Comparison of ENCODE assay signal across 14 cellular contexts in genomic region chr1:172674831-172675613, GRCh38. TPM values are rescaled to one million over a fixed set of nuclear protein-coding genes. Genes with fewer than 3 reads are reported as not detected.
DNase-seq lines count a peak whose midpoint lies in the region; ATAC-seq, FAIRE-seq and TF ChIP-seq lines count a peak whose summit lies in the region.
"Had no signal": no experiment of that assay in that cellular context is flagged by ENCODE, and none has a peak within 500 bp of the region (broad histone marks: within the 10 kb centered on the region; RNA-seq: fewer than 3 reads in every experiment).

No MANE protein-coding gene starts in this region.

- dilution Hi-C loops in mammary epithelial cell (cut with HindIII; ENCODE audit: low sequenced_read_pairs) = no loop called here

- no peaks in the 10 kb centered on the region for H3K36me3 ChIP-seq in mammary epithelial cell (ENCODE audit: insufficient read depth, low read length)
- H3K36me3 ChIP-seq: upper lobe of left lung had no signal

- no peaks in the 10 kb centered on the region for H4K20me1 ChIP-seq in mammary epithelial cell (ENCODE audit: insufficient read depth, low read length)

- H3K79me2 ChIP-seq in mammary epithelial cell (ENCODE audit: insufficient read depth, low read length) = no peaks in the 10 kb centered on the region

- no peak overlapping the region for H3K27ac ChIP-seq in mammary epithelial cell (ENCODE audit: insufficient read depth, low read depth, low read length)
- H3K27ac ChIP-seq: upper lobe of left lung had no signal

- H3K9ac ChIP-seq in mammary epithelial cell (ENCODE audit: insufficient read depth, low read length) = no peak overlapping the region

- H3K27me3 ChIP-seq in mammary epithelial cell (ENCODE audit: insufficient read depth, low read length) = no peaks in the 10 kb centered on the region
- H3K27me3 ChIP-seq: upper lobe of left lung had no signal

- no peak overlapping the region for H3K4me3 Mint-ChIP-seq in MCF 10A (ENCODE audit: unreplicated experiment)
- H3K4me3 Mint-ChIP-seq in activated CD4-positive, alpha-beta memory T cell treated with anti-CD3 and anti-CD28 coated beads, Interleukin-2, amount 10 ng/mL, durations not matched to agents 7 days and 5 days = no peak overlapping the region
- H3K4me3 Mint-ChIP-seq: activated B cell treated with CpG ODN at 0.5 μM for 24 hours, nephron had no signal

- no peak for FAIRE-seq in urothelium cell line (lab: Jason Lieb, UNC)
- FAIRE-seq: bronchial epithelial cell had no signal

- BruUV-seq in mammary epithelial cell (replicated peaks; lab: Mats Ljungman, UMichigan) = no TSS peak
- no TSS peak for BruUV-seq in MCF 10A (replicated peaks; lab: Mats Ljungman, UMichigan)

- H3K4me2 ChIP-seq in mammary epithelial cell (ENCODE audit: insufficient read depth, low read depth, low read length) = no peak overlapping the region

- H3K27me3 Mint-ChIP-seq in MCF 10A (ENCODE audit: insufficient read depth, unreplicated experiment) = no peaks in the 10 kb centered on the region
- no peaks in the 10 kb centered on the region for H3K27me3 Mint-ChIP-seq in activated CD4-positive, alpha-beta memory T cell treated with anti-CD3 and anti-CD28 coated beads, Interleukin-2, amount 10 ng/mL, durations not matched to agents 7 days and 5 days

- H2AFZ ChIP-seq in mammary epithelial cell (ENCODE audit: low read depth, low read length) = peak overlapping the region; percentile 41

- no peak overlapping the region for H3K27ac Mint-ChIP-seq in MCF 10A (ENCODE audit: low read depth, unreplicated experiment)
- peak overlapping the region; percentile 64 for H3K27ac Mint-ChIP-seq in activated CD4-positive, alpha-beta memory T cell treated with anti-CD3 and anti-CD28 coated beads, Interleukin-2, amount 10 ng/mL, durations not matched to agents 7 days and 5 days
- H3K27ac Mint-ChIP-seq: activated B cell treated with CpG ODN at 0.5 μM for 24 hours had no signal

- intact Hi-C loops in mammary epithelial cell (cut with micrococcal nuclease) = no loop called here
- intact Hi-C loops in MCF 10A (cut with micrococcal nuclease) = no loop called here

- H3K4me1 Mint-ChIP-seq in MCF 10A (ENCODE audit: insufficient read depth, unreplicated experiment) = peaks cover 9% of the 10 kb centered on the region
- peaks cover 67% of the 10 kb centered on the region for H3K4me1 Mint-ChIP-seq in activated CD4-positive, alpha-beta memory T cell treated with anti-CD3 and anti-CD28 coated beads, Interleukin-2, amount 10 ng/mL, durations not matched to agents 7 days and 5 days
- H3K4me1 Mint-ChIP-seq: activated B cell treated with CpG ODN at 0.5 μM for 24 hours, nephron had no signal

- in situ Hi-C loops in mammary epithelial cell (cut with MboI; ENCODE audit: low sequenced_read_pairs in 2 of 2) = no loop called here

- H3K9me3 ChIP-seq in mammary epithelial cell (replicated peaks; ENCODE audit: insufficient read depth, low read length) = no peaks in the 10 kb centered on the region
- H3K9me3 ChIP-seq: upper lobe of left lung had no signal

- ATAC-seq in GM21360 (IDR thresholded peaks at IDR 0.05; ENCODE audit: unreplicated experiment) = no peak
- no peak for ATAC-seq in GM18870 (IDR thresholded peaks at IDR 0.05; ENCODE audit: unreplicated experiment)

- H3K4me1 ChIP-seq in mammary epithelial cell (ENCODE audit: insufficient read depth, low read length) = peaks cover 14% of the 10 kb centered on the region
- H3K4me1 ChIP-seq: upper lobe of left lung had no signal

- H3K36me3 Mint-ChIP-seq in MCF 10A (ENCODE audit: insufficient read depth, unreplicated experiment) = no peaks in the 10 kb centered on the region
- peaks cover 3% of the 10 kb centered on the region for H3K36me3 Mint-ChIP-seq in activated CD4-positive, alpha-beta memory T cell treated with anti-CD3 and anti-CD28 coated beads, Interleukin-2, amount 10 ng/mL, durations not matched to agents 7 days and 5 days (ENCODE audit: low read depth)

- CTCF ChIA-PET in mammary epithelial cell (lab: Charles Lee; ENCODE audit: low non-redundant PET) (no interaction called here), MCF 10A (lab: Yijun Ruan, JAX) (interaction anchor here (0.6 kb wide), 1 partner anchor 523 kb away, joined by 3 read pairs; no protein-coding TSS in a partner anchor)
- CTCF ChIA-PET in activated CD4-positive, alpha-beta memory T cell treated with anti-CD3 and anti-CD28 coated beads, Interleukin-2, amount 10 ng/mL, durations not matched to agents 7 days and 5 days (lab: Charles Lee) = interaction anchor here (0.6 to 1.6 kb wide), 6 partner anchors 8 to 670 kb away, joined by 3 to 5 read pairs (median 4); partner anchors contain the start of gene FASLG

- TF ChIP-seq CTCF in mammary epithelial cell (conservative IDR thresholded peaks at IDR 0.05 in 1 of 2, IDR thresholded peaks at IDR 0.05 in 1 of 2; ENCODE audit: extremely low read depth in 1 of 2, insufficient read depth in 1 of 2, low read depth in 1 of 2, low read length in 2 of 2) (no peak), MCF 10A (IDR thresholded peaks at IDR 0.05; ENCODE audit: unreplicated experiment) (no peak)

- H3K9me3 Mint-ChIP-seq in MCF 10A (ENCODE audit: unreplicated experiment) = no peaks in the 10 kb centered on the region
- no peaks in the 10 kb centered on the region for H3K9me3 Mint-ChIP-seq in activated CD4-positive, alpha-beta memory T cell treated with anti-CD3 and anti-CD28 coated beads, Interleukin-2, amount 10 ng/mL, durations not matched to agents 7 days and 5 days
- H3K9me3 Mint-ChIP-seq: activated B cell treated with CpG ODN at 0.5 μM for 24 hours had no signal

- no peak overlapping the region for H3K4me3 ChIP-seq in mammary epithelial cell (replicated peaks in 1 of 3; ENCODE audit: insufficient read depth in 1 of 3, low read depth in 2 of 3, low read length in 3 of 3)
- H3K4me3 ChIP-seq: upper lobe of left lung had no signal

- no peak for DNase-seq in mammary epithelial cell
- no peak for DNase-seq in MCF 10A (ENCODE audit: unreplicated experiment)
- DNase-seq in activated CD4-positive, alpha-beta memory T cell treated with anti-CD3 and anti-CD28 coated beads, Interleukin-2, amount 10 ng/mL, durations not matched to agents 7 days and 5 days = no peak
- DNase-seq in islet precursor cell = peak; percentile 80
- DNase-seq in urothelium cell line (ENCODE audit: low spot score) = no peak
- DNase-seq in amniotic stem cell (lab: John Stamatoyannopoulos, UW) = no peak
- DNase-seq: activated B cell treated with CpG ODN at 0.5 μM for 24 hours, NCI-H2107, RPMI8226, upper lobe of left lung had no signal

- POLR2A ChIA-PET in MCF 10A (lab: Yijun Ruan, JAX) = interaction anchor here (0.6 to 1.1 kb wide), 2 partner anchors 22 to 1160 kb away, joined by 3 read pairs; no protein-coding TSS in a partner anchor
- POLR2A ChIA-PET in activated CD4-positive, alpha-beta memory T cell treated with anti-CD3 and anti-CD28 coated beads, Interleukin-2, amount 10 ng/mL, durations not matched to agents 7 days and 5 days (lab: Charles Lee) = interaction anchor here (0.6 to 4.6 kb wide), 9 partner anchors 9 to 49 kb away, joined by 3 to 21 read pairs (median 4); no protein-coding TSS in a partner anchor

- WGBS in mammary epithelial cell (ENCODE audit: low coverage, missing lambda C conversion rate) = 39% methylated on average over 4 of the region's 4 CpGs

RNA-seq across cellular contexts. Expression of gene FASLG, which starts 16.1 kb away (rescaled TPM):
- not detected for total RNA-seq in mammary epithelial cell
- polyA plus RNA-seq in mammary epithelial cell = not detected
- polyA minus RNA-seq in mammary epithelial cell = not detected
- total RNA-seq in MCF 10A (2022) = not detected in 2 replicates
- total RNA-seq in activated CD4-positive, alpha-beta memory T cell treated with anti-CD3 and anti-CD28 coated beads, Interleukin-2, amount 10 ng/mL, durations not matched to agents 7 days and 5 days = 1 to 10 TPM; 3.6 to 3.9 TPM
- total RNA-seq: activated B cell treated with CpG ODN at 0.5 μM for 24 hours, bronchial epithelial cell had no signal
